In the genomic region with DNA sequence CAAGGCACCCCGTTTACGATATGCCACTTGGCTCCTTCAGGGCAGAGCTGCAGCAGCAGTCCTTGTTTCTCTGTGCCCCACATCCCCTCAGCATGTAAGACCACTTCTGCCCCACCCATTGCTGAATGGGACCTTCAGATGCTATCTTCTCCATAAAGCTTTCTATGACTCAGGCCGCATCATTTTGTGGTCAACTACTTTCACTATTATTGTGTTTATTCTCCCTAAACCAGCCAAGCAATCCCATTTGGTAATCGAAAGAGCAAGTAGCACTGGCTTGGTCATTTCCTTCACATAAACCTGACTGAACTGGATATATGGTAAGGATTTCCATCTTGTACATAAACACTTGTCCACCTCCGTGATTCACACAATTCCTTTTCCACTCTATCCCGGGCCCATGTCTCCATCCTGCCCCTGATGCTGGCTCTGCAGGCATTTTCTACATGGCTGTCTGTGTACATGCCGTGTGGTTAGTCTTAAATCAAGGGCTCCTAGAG, we compare ENCODE assay signal across 7 cellular contexts. TPM values are rescaled to one million over a fixed set of nuclear protein-coding genes. Genes with fewer than 3 reads are reported as not detected.
DNase-seq lines count a peak whose midpoint lies in the region; ATAC-seq lines count a peak whose summit lies in the region.

No MANE protein-coding gene starts in this region.

- peaks cover 57 to 80% of the 10 kb centered on the region in 2 donors for H3K4me1 Mint-ChIP-seq in immature natural killer cell

- peak overlapping the region in 3 of 5 donors; percentile 13 to 48 (median 31) for H3K4me3 Mint-ChIP-seq in immature natural killer cell

- peaks cover 0 to 2% (median 2%) of the 10 kb centered on the region in 3 donors for H3K27me3 Mint-ChIP-seq in immature natural killer cell (ENCODE audit: low read depth in 3 of 3)

- peak overlapping the region in 4 of 6 donors; percentile 36 to 76 (median 48) for H3K27ac Mint-ChIP-seq in immature natural killer cell

- no peaks in the 10 kb centered on the region for H3K9me3 Mint-ChIP-seq in immature natural killer cell

- ATAC-seq in GM18870 (IDR thresholded peaks at IDR 0.05; ENCODE audit: unreplicated experiment) = peak; percentile 67
- ATAC-seq in HG02885 (IDR thresholded peaks at IDR 0.05; ENCODE audit: poor library complexity, unreplicated experiment) = peak; percentile 65

- H3K36me3 Mint-ChIP-seq in immature natural killer cell = peaks cover 0 to 8% (median 7%) of the 10 kb centered on the region in 3 donors

- peak; percentile 42 for DNase-seq in RPMI8226
- DNase-seq in immature natural killer cell = no peak
- DNase-seq in NCI-H187 treated with DMSO at 0.1 percent for 48 hours (lab: John Stamatoyannopoulos, UW) = no peak
- DNase-seq in NCI-H82 treated with DMSO at 0.1 percent for 48 hours (lab: John Stamatoyannopoulos, UW; ENCODE audit: unreplicated experiment) = no peak
- no peak for DNase-seq in NCI-H2227 (lab: John Stamatoyannopoulos, UW; ENCODE audit: unreplicated experiment)

RNA-seq across cellular contexts. Expression of gene LIPC, which starts 25.7 kb away (rescaled TPM):
- 1 to 10 TPM; 2.4 to 6.8 (median 2.8) TPM for polyA plus RNA-seq in immature natural killer cell
